ENCODE assay signal across 8 cellular contexts in the genomic region with DNA sequence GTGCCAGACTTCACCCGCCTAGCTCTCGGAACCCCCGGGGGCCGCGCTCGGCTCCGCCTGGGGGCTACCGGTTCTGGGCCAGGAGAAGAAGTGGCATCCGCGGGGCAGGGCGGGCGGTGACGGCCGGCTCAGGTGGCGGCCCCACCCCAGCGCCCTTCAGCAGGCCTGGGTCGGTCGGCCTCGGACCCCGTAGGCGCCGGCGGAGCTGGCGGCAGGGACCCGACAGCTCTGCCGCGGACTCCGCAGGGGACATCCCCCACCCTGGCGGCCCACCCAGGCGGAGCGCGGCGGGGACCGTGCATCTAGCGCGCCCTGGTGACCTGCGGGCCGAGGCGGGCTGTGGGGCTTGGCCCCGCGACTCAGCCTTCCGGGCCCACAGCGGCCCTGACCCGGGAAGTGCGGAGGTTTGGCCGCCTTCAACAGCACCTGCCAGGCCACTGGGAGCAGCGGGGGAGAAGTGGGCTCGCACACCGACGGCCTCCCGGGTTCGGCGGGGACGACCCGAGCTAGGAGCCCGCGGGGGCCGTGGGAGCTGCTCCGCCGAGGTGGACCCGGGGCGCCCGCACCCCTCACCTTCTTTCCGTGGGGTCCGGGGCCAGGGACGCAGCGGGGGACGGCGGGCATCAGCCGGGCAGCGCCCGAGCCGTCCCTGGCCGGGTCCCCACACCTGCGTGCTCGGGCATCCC.
DNase-seq lines count a peak whose midpoint lies in the region; TF ChIP-seq lines count a peak whose summit lies in the region.

No MANE protein-coding gene starts in this region.

- H3K4me1 Mint-ChIP-seq in CD8-positive, alpha-beta memory T cell = peaks cover 22 to 32% (median 30%) of the 10 kb centered on the region in 3 donors
- peaks cover 49% of the 10 kb centered on the region for H3K4me1 Mint-ChIP-seq in nephron progenitor cell

- peaks cover 0 to 6% (median 3%) of the 10 kb centered on the region in 5 donors for H3K9me3 Mint-ChIP-seq in CD8-positive, alpha-beta memory T cell
- peaks cover 4% of the 10 kb centered on the region for H3K9me3 Mint-ChIP-seq in nephron progenitor cell

- no peaks in the 10 kb centered on the region for H3K9me3 ChIP-seq in CD8-positive, alpha-beta memory T cell (ENCODE audit: low read length)
- H3K9me3 ChIP-seq in NT2/D1 (ENCODE audit: insufficient read depth, low read length) = no peaks in the 10 kb centered on the region
- no peaks in the 10 kb centered on the region for H3K9me3 ChIP-seq in esophagus (ENCODE audit: control insufficient read depth in 2 of 2, insufficient read depth in 1 of 2, low read depth in 1 of 2, low read length in 1 of 2)

- CTCF ChIA-PET in CD8-positive, alpha-beta memory T cell (lab: Charles Lee) = interaction anchor here (1.0 to 3.7 kb wide), 20 partner anchors 8 to 198 kb away, joined by 3 to 21 read pairs (median 4); no protein-coding TSS in a partner anchor

- peaks cover 12% of the 10 kb centered on the region for H3K4me1 ChIP-seq in CD8-positive, alpha-beta memory T cell (ENCODE audit: insufficient read depth, low read length)
- H3K4me1 ChIP-seq in NT2/D1 (ENCODE audit: insufficient read depth, insufficient read length) (no peaks in the 10 kb centered on the region), esophagus (ENCODE audit: control insufficient read depth in 2 of 2, insufficient read depth in 2 of 2, low read length in 1 of 2) (peaks cover 4 to 15% of the 10 kb centered on the region in 2 donors)

- POLR2A ChIA-PET in CD8-positive, alpha-beta memory T cell (lab: Charles Lee) = interaction anchor here (0.6 to 1.3 kb wide), 4 partner anchors 23 to 850 kb away, joined by 3 to 12 read pairs (median 4); no protein-coding TSS in a partner anchor

- no peaks in the 10 kb centered on the region for H3K27me3 ChIP-seq in CD8-positive, alpha-beta memory T cell (ENCODE audit: insufficient read depth, low read length, poor library complexity, severe bottlenecking)
- H3K27me3 ChIP-seq in NT2/D1 (ENCODE audit: insufficient read depth, insufficient read length) = peaks cover 47% of the 10 kb centered on the region
- no peaks in the 10 kb centered on the region for H3K27me3 ChIP-seq in esophagus (ENCODE audit: control insufficient read depth in 1 of 2, insufficient read depth in 2 of 2, low read length in 2 of 2)

- WGBS in esophagus, 2 donors = 4 to 12% methylated on average over 49 to 76 of the region's 76 CpGs

- H3K36me3 Mint-ChIP-seq in CD8-positive, alpha-beta memory T cell = peaks cover 0 to 2% (median 1%) of the 10 kb centered on the region in 3 donors
- H3K36me3 Mint-ChIP-seq in nephron progenitor cell (ENCODE audit: low read depth) = no peaks in the 10 kb centered on the region

- peak in 2 of 5 donors; percentile 13 to 20 for DNase-seq in CD8-positive, alpha-beta memory T cell
- no peak for DNase-seq in NT2/D1 (ENCODE audit: low read depth, low spot score)
- DNase-seq in nephron progenitor cell = peak; percentile 56
- DNase-seq in SK-N-DZ (ENCODE audit: low spot score) = no peak
- no peak for DNase-seq in cerebellar cortex (ENCODE audit: low spot score)
- no peak for DNase-seq in NCI-H2029 (lab: John Stamatoyannopoulos, UW)
- no peak for DNase-seq in NCI-H510A (lab: John Stamatoyannopoulos, UW)

- peak overlapping the region; percentile 86 to 95 (median 91) for H3K4me3 Mint-ChIP-seq in CD8-positive, alpha-beta memory T cell
- H3K4me3 Mint-ChIP-seq in nephron progenitor cell = peak overlapping the region; percentile 91

- no peak for TF ChIP-seq CTCF in nephron progenitor cell (IDR thresholded peaks at IDR 0.05)

- H3K27me3 Mint-ChIP-seq in CD8-positive, alpha-beta memory T cell = peaks cover 27 to 34% of the 10 kb centered on the region in 2 donors
- H3K27me3 Mint-ChIP-seq in nephron progenitor cell (ENCODE audit: low read depth, poor library complexity) = peaks cover 65% of the 10 kb centered on the region

- no peak overlapping the region for H3K27ac Mint-ChIP-seq in CD8-positive, alpha-beta memory T cell
- H3K27ac Mint-ChIP-seq in nephron progenitor cell = no peak overlapping the region

- peak overlapping the region; percentile 62 for H3K4me3 ChIP-seq in CD8-positive, alpha-beta memory T cell (ENCODE audit: low read length)
- H3K4me3 ChIP-seq in NT2/D1 (ENCODE audit: insufficient read length, low read depth) = peak overlapping the region; percentile 47
- peak overlapping the region; percentile 59 to 60 for H3K4me3 ChIP-seq in esophagus (ENCODE audit: low read depth in 1 of 2, low read length in 2 of 2)

- peak overlapping the region; percentile 64 for H3K9ac ChIP-seq in NT2/D1 (ENCODE audit: insufficient read length, low read depth)

- no peaks in the 10 kb centered on the region for H3K36me3 ChIP-seq in CD8-positive, alpha-beta memory T cell (ENCODE audit: insufficient read depth, low read length)
- H3K36me3 ChIP-seq in NT2/D1 (ENCODE audit: insufficient read depth, insufficient read length, low read length) = no peaks in the 10 kb centered on the region
- H3K36me3 ChIP-seq in esophagus (ENCODE audit: control insufficient read depth in 2 of 2, insufficient read depth in 2 of 2, low read length in 1 of 2) = no peaks in the 10 kb centered on the region

- no peak overlapping the region for H3K27ac ChIP-seq in CD8-positive, alpha-beta memory T cell (ENCODE audit: low read depth, low read length)
- peak overlapping the region; percentile 66 to 83 for H3K27ac ChIP-seq in esophagus (ENCODE audit: low read depth in 2 of 2, low read length in 1 of 2)
